14 cellular contexts compared by ENCODE assay signal in the genomic region with DNA sequence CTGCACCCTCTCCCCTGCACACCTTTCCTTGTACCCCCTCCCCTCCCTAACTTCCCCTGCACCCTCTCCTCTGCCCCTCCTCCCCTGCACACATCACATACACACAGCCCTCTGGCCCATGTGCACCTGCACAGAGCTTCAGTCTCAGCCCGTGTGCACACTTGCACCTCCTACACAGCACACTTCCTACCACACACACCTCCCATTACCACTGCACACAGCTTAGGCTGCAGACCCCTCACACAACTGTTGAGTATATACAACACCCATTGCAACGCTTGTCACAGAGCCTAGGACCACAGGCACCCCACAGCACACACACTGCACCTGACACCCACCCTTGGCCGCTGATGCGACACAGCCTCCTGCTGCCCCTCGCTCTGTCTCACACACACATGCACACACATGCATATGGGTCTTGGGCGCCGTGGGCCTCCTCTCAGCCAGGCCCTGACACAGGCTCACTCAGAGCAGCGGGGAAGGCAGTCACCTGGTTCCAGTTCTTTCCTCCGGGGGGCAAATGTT. TPM values are rescaled to one million over a fixed set of nuclear protein-coding genes. Genes with fewer than 3 reads are reported as not detected.
A peak's percentile ranks its signal among the peaks of the same experiment; 100 is the strongest.
DNase-seq lines count a peak whose midpoint lies in the region; ATAC-seq, FAIRE-seq and TF ChIP-seq lines count a peak whose summit lies in the region.
"Had no signal": no experiment of that assay in that cellular context is flagged by ENCODE, and none has a peak within 500 bp of the region (broad histone marks: within the 10 kb centered on the region; RNA-seq: fewer than 3 reads in every experiment).

No MANE protein-coding gene starts in this region.

- H3K9me3 Mint-ChIP-seq in T-helper 1 cell treated with Interleukin-12 subunit alpha and Interleukin-12 subunit beta and Interleukin-4 antibody, amounts not matched to agents 30 μg/mL and 1 μg/mL, for 36 hours, result no peaks in the 10 kb centered on the region
- no peaks in the 10 kb centered on the region for H3K9me3 Mint-ChIP-seq in activated naive CD4-positive, alpha-beta T cell treated with anti-CD3 and anti-CD28 coated beads, Interleukin-2, amount 50 U/mL, for 72 hours
- H3K9me3 Mint-ChIP-seq in stimulated activated naive CD8-positive, alpha-beta T cell treated with anti-CD3 and anti-CD28 coated beads, Interleukin-15, amount 100 ng/mL, for 72 hours, result no peaks in the 10 kb centered on the region
- H3K9me3 Mint-ChIP-seq: neural crest cell had no signal

- intact Hi-C loops in kidney (cut with DNase I), result no loop called here

- peak overlapping the region; percentile 49 to 57 for H3K4me3 ChIP-seq in kidney (ENCODE audit: low read length in 2 of 2)

- DNase-seq in T-helper 1 cell (no peak), kidney (no peak), cerebellum (ENCODE audit: low spot score) (no peak), DMS53 (lab: John Stamatoyannopoulos, UW) (no peak)
- no peak for DNase-seq in activated naive CD4-positive, alpha-beta T cell treated with anti-CD3 and anti-CD28 coated beads, Interleukin-2, amount 50 U/mL, for 72 hours (ENCODE audit: low spot score in 2 of 2)
- DNase-seq in stimulated activated naive CD8-positive, alpha-beta T cell treated with anti-CD3 and anti-CD28 coated beads, Interleukin-15, amount 100 ng/mL, for 72 hours, result no peak
- DNase-seq: NCI-H2029 had no signal

- no peak overlapping the region for H3K27ac ChIP-seq in kidney (ENCODE audit: low read depth in 2 of 2, low read length in 2 of 2)

- TF ChIP-seq CTCF in kidney (IDR thresholded peaks at IDR 0.05; ENCODE audit: borderline replicate concordance, extremely low read depth, insufficient read depth), result no peak

- H3K36me3 Mint-ChIP-seq in T-helper 1 cell treated with Interleukin-12 subunit alpha and Interleukin-12 subunit beta and Interleukin-4 antibody, amounts not matched to agents 30 μg/mL and 1 μg/mL, for 36 hours (ENCODE audit: low read depth), result peaks cover 8% of the 10 kb centered on the region
- H3K36me3 Mint-ChIP-seq in activated naive CD4-positive, alpha-beta T cell treated with anti-CD3 and anti-CD28 coated beads, Interleukin-2, amount 50 U/mL, for 72 hours, result no peaks in the 10 kb centered on the region

- H3K27ac Mint-ChIP-seq in T-helper 1 cell treated with Interleukin-12 subunit alpha and Interleukin-12 subunit beta and Interleukin-4 antibody, amounts not matched to agents 30 μg/mL and 1 μg/mL, for 36 hours, result peak overlapping the region; percentile 94
- H3K27ac Mint-ChIP-seq in activated naive CD4-positive, alpha-beta T cell treated with anti-CD3 and anti-CD28 coated beads, Interleukin-2, amount 50 U/mL, for 72 hours, result peak overlapping the region; percentile 82 to 84
- H3K27ac Mint-ChIP-seq in stimulated activated naive CD8-positive, alpha-beta T cell treated with anti-CD3 and anti-CD28 coated beads, Interleukin-15, amount 100 ng/mL, for 72 hours, result peak overlapping the region in 1 of 2 donors; percentile 36

- no peaks in the 10 kb centered on the region for H3K27me3 Mint-ChIP-seq in T-helper 1 cell treated with Interleukin-12 subunit alpha and Interleukin-12 subunit beta and Interleukin-4 antibody, amounts not matched to agents 30 μg/mL and 1 μg/mL, for 36 hours (ENCODE audit: low read depth)
- no peaks in the 10 kb centered on the region for H3K27me3 Mint-ChIP-seq in stimulated activated naive CD8-positive, alpha-beta T cell treated with anti-CD3 and anti-CD28 coated beads, Interleukin-15, amount 100 ng/mL, for 72 hours

- peak overlapping the region; percentile 100 for H3K4me3 Mint-ChIP-seq in T-helper 1 cell treated with Interleukin-12 subunit alpha and Interleukin-12 subunit beta and Interleukin-4 antibody, amounts not matched to agents 30 μg/mL and 1 μg/mL, for 36 hours
- H3K4me3 Mint-ChIP-seq in stimulated activated naive CD8-positive, alpha-beta T cell treated with anti-CD3 and anti-CD28 coated beads, Interleukin-15, amount 100 ng/mL, for 72 hours, result peak overlapping the region; percentile 87 to 96
- H3K4me3 Mint-ChIP-seq: neural crest cell had no signal

- peaks cover 28% of the 10 kb centered on the region for H3K4me1 Mint-ChIP-seq in T-helper 1 cell treated with Interleukin-12 subunit alpha and Interleukin-12 subunit beta and Interleukin-4 antibody, amounts not matched to agents 30 μg/mL and 1 μg/mL, for 36 hours (ENCODE audit: low read depth)
- peaks cover 46% of the 10 kb centered on the region for H3K4me1 Mint-ChIP-seq in stimulated activated naive CD8-positive, alpha-beta T cell treated with anti-CD3 and anti-CD28 coated beads, Interleukin-15, amount 100 ng/mL, for 72 hours
- H3K4me1 Mint-ChIP-seq: neural crest cell had no signal

- no peaks in the 10 kb centered on the region for H3K36me3 ChIP-seq in kidney (ENCODE audit: control insufficient read depth in 1 of 2, insufficient read depth in 2 of 2, low read length in 2 of 2)
- H3K36me3 ChIP-seq: adrenal gland had no signal

- no peak overlapping the region for H3K9ac ChIP-seq in kidney (ENCODE audit: low read length in 2 of 2)

- H3K4me1 ChIP-seq in kidney (ENCODE audit: control insufficient read depth in 1 of 2, insufficient read depth in 1 of 2, low read depth in 1 of 2, low read length in 2 of 2), result peaks cover 9 to 34% of the 10 kb centered on the region in 2 donors
- H3K4me1 ChIP-seq: adrenal gland had no signal

- no peak for FAIRE-seq in kidney (lab: Jason Lieb, UNC)
- FAIRE-seq: A204.1 had no signal

- no peaks in the 10 kb centered on the region for H3K9me3 ChIP-seq in kidney (ENCODE audit: control insufficient read depth in 1 of 2, low read length in 2 of 2)
- H3K9me3 ChIP-seq: adrenal gland had no signal

- peak; percentile 30 to 52 for ATAC-seq in activated naive CD4-positive, alpha-beta T cell treated with anti-CD3 and anti-CD28 coated beads, Interleukin-2, amount 50 U/mL, for 72 hours
- peak; percentile 44 for ATAC-seq in stimulated activated naive CD8-positive, alpha-beta T cell treated with anti-CD3 and anti-CD28 coated beads, Interleukin-15, amount 100 ng/mL, for 72 hours
- ATAC-seq in HG03159 (IDR thresholded peaks at IDR 0.05; ENCODE audit: unreplicated experiment), result no peak

RNA-seq across cellular contexts. Expression of a gene that starts 0.4 kb away (rescaled TPM):
- 10 to 100 TPM; 63.8 to 80.8 TPM for total RNA-seq in activated naive CD4-positive, alpha-beta T cell treated with anti-CD3 and anti-CD28 coated beads, Interleukin-2, amount 50 U/mL, for 72 hours
- total RNA-seq in kidney (89.1 TPM), cerebellum (6.3 TPM)
- polyA plus RNA-seq in kidney (ENCODE audit: insufficient read depth, low read depth, low replicate concordance), result 181 TPM

RNA-seq across cellular contexts. Expression of a gene that starts 20.4 kb away (rescaled TPM):
- total RNA-seq in activated naive CD4-positive, alpha-beta T cell treated with anti-CD3 and anti-CD28 coated beads, Interleukin-2, amount 50 U/mL, for 72 hours, result under 1 TPM in 1 of 2 donors, not detected in 1; 0.12 TPM
- total RNA-seq in kidney (3.6 TPM), cerebellum (0.73 TPM)
- 1.9 TPM for polyA plus RNA-seq in kidney (ENCODE audit: insufficient read depth, low read depth, low replicate concordance)
- total RNA-seq: T-helper 1 cell treated with Interleukin-12 subunit alpha and Interleukin-12 subunit beta and Interleukin-4 antibody, amounts not matched to agents 30 ng/mL and 1 ng/mL, for 36 hours had no signal

RNA-seq across cellular contexts. Expression of a gene that starts 27.4 kb away (rescaled TPM):
- total RNA-seq in activated naive CD4-positive, alpha-beta T cell treated with anti-CD3 and anti-CD28 coated beads, Interleukin-2, amount 50 U/mL, for 72 hours, result 10 to 100 TPM; 61.2 to 69.3 TPM
- total RNA-seq in kidney (21.8 TPM), cerebellum (not detected)
- polyA plus RNA-seq in kidney (ENCODE audit: insufficient read depth, low read depth, low replicate concordance), result 11.3 TPM
- total RNA-seq: fibroblast of villous mesenchyme, neural crest cell had no signal

RNA-seq across cellular contexts. Expression of a gene that starts 35.7 kb away (rescaled TPM):
- total RNA-seq in activated naive CD4-positive, alpha-beta T cell treated with anti-CD3 and anti-CD28 coated beads, Interleukin-2, amount 50 U/mL, for 72 hours, result 10 to 100 TPM; 23.6 to 23.8 TPM
- total RNA-seq in kidney (28.5 TPM), cerebellum (26.9 TPM)
- polyA plus RNA-seq in kidney (ENCODE audit: insufficient read depth, low read depth, low replicate concordance), result 37.7 TPM

RNA-seq across cellular contexts. Expression of a gene that starts 45.1 kb away (rescaled TPM):
- 10 to 100 TPM in 1 of 2 donors, 1 to 10 TPM in 1; 6.6 to 13.6 TPM for total RNA-seq in activated naive CD4-positive, alpha-beta T cell treated with anti-CD3 and anti-CD28 coated beads, Interleukin-2, amount 50 U/mL, for 72 hours
- total RNA-seq in kidney (1.4 TPM), cerebellum (59.2 TPM)
- 0.82 TPM for polyA plus RNA-seq in kidney (ENCODE audit: insufficient read depth, low read depth, low replicate concordance)

Comparison
In these comparisons a context has a peak if more than half of its experiments do, and no peak if none do; other contexts are left out.
1. RNA of a gene that starts 27.4 kb away (total RNA-seq): 61.2 to 69.3 TPM in activated naive CD4-positive, alpha-beta T cell treated with anti-CD3 and anti-CD28 coated beads, Interleukin-2, amount 50 U/mL, for 72 hours and 21.8 TPM in kidney (single experiment); not detected in cerebellum (single experiment); every median in the first group is over 10 times any median in the second.